Comparison of ENCODE assay signal across 12 cellular contexts in the genomic region with DNA sequence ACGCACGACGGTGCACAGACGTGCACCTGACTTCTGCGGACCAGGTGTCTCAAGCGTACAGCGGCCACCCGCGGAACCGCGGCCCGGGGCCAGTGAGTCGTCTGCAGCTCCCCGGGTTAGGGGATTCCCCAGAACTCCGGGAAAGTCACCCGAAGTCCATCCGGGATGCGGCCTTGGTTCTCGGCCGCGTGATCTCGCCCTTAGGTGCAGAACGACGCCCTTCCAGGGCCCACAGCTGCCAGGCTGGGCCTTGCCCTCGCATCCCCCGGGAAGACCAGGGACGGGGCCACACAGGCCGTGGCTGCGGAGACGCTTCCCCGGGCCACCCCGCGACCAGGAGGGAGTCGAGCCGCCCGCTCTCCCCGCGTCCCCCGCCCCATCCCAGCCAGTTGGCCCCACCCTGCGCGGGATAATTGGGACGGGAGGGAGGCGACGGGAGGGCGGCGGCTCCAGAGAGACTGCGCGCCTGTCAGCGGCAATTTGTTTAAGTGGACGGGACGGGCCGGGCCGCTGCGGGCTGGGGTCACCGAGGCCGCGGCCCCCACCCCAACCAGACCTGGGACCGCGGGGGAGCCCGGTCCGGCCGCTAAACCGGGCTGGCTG. TPM values are rescaled to one million over a fixed set of nuclear protein-coding genes. Genes with fewer than 3 reads are reported as not detected.
A peak's percentile ranks its signal among the peaks of the same experiment; 100 is the strongest.
DNase-seq lines count a peak whose midpoint lies in the region; ATAC-seq and TF ChIP-seq lines count a peak whose summit lies in the region.
"Had no signal": no experiment of that assay in that cellular context is flagged by ENCODE, and none has a peak within 500 bp of the region (broad histone marks: within the 10 kb centered on the region; RNA-seq: fewer than 3 reads in every experiment).

No MANE protein-coding gene starts in this region.

- peak overlapping the region; percentile 98; the same call in 1 of the 2 replicates for H3K18ac ChIP-seq in IMR-90 (ENCODE audit: low read depth, low read length)
- peak overlapping the region; percentile 93 to 99 for H3K18ac ChIP-seq in mesenchymal stem cell (ENCODE audit: low read depth in 1 of 2, low read length in 2 of 2)

- dilution Hi-C loops in IMR-90 (cut with HindIII; ENCODE audit: low sequenced_read_pairs, unreplicated experiment): no loop called here

- H2BK5ac ChIP-seq in IMR-90 (ENCODE audit: low read depth, low read length, poor library complexity, severe bottlenecking): peak overlapping the region; percentile 96
- H2BK5ac ChIP-seq in mesenchymal stem cell (ENCODE audit: low read depth, low read length, poor library complexity, severe bottlenecking): no peak overlapping the region

- H3K9me3 ChIP-seq in IMR-90 (ENCODE audit: control insufficient read depth, insufficient read depth, low read length) (no peaks in the 10 kb centered on the region), mesenchymal stem cell (ENCODE audit: control insufficient read depth, low read length) (no peaks in the 10 kb centered on the region), subcutaneous abdominal adipose tissue (ENCODE audit: control insufficient read depth in 5 of 5, low read length in 5 of 5) (no peaks in the 10 kb centered on the region)

- H3K4ac ChIP-seq in IMR-90 (ENCODE audit: low read depth, low read length) (peak overlapping the region; percentile 100), mesenchymal stem cell (ENCODE audit: low read depth in 1 of 2, low read length in 2 of 2) (peak overlapping the region; percentile 73 to 95)

- WGBS in IMR-90 (ENCODE audit: extremely low coverage in 2 of 2, insufficient read length in 1 of 2), 2 experiments: 7% methylated on average over 25 of the region's 63 CpGs; no CpG with 5 or more reads in 1 of the 2 experiments
- 15% methylated on average over 55 of the region's 63 CpGs for WGBS in mesenchymal stem cell

- H3K23ac ChIP-seq in IMR-90 (ENCODE audit: low read depth, low read length): peak overlapping the region; percentile 99
- H3K23ac ChIP-seq in mesenchymal stem cell (ENCODE audit: low read length in 2 of 2): peak overlapping the region in 1 of 2 experiments; percentile 84

- H3K9ac ChIP-seq in IMR-90 (ENCODE audit: low read depth, low read length) (peak overlapping the region; percentile 96), mesenchymal stem cell (ENCODE audit: low read length) (peak overlapping the region; percentile 73), subcutaneous abdominal adipose tissue (ENCODE audit: low read length in 5 of 5) (peak overlapping the region in 2 of 5 donors; percentile 30 to 41)

- H3K9me1 ChIP-seq in IMR-90 (ENCODE audit: insufficient read depth, low read length): peaks cover 24% of the 10 kb centered on the region

- peak overlapping the region; percentile 96 for H2BK120ac ChIP-seq in IMR-90 (ENCODE audit: low read depth, low read length)
- H2BK120ac ChIP-seq in mesenchymal stem cell (ENCODE audit: low read depth, low read length): no peak overlapping the region

- H2BK12ac ChIP-seq in mesenchymal stem cell (ENCODE audit: low read length in 2 of 2): peak overlapping the region; percentile 75 to 98

- H2AFZ ChIP-seq in IMR-90 (replicated peaks; ENCODE audit: low read length, poor library complexity) (peak overlapping the region; percentile 86), mesenchymal stem cell (ENCODE audit: low read depth, low read length) (no peak overlapping the region)

- in situ Hi-C loops in IMR-90 (cut with MboI; ENCODE audit: low sequenced_read_pairs) (no loop called here), GM13977 (cut with MboI; ENCODE audit: low pct_unique_long_range_greater_than_20kb, low sequenced_read_pairs, unreplicated experiment) (loop anchor here (10.0 kb wide), 2 partner anchors 59 to 671 kb away; a partner anchor contains a TSS)

- H3K56ac ChIP-seq in IMR-90 (ENCODE audit: extremely low read depth, insufficient read depth, low read length): no peak overlapping the region

- H3K14ac ChIP-seq in IMR-90 (replicated peaks; ENCODE audit: low read depth, low read length): peak overlapping the region; percentile 99
- peak overlapping the region in 1 of 2 experiments; percentile 84 for H3K14ac ChIP-seq in mesenchymal stem cell (ENCODE audit: low read length in 2 of 2)

- H4K20me1 ChIP-seq in IMR-90 (ENCODE audit: insufficient read depth, low read length): peaks cover 17% of the 10 kb centered on the region

- no peaks in the 10 kb centered on the region for H3K27me3 ChIP-seq in IMR-90 (ENCODE audit: control insufficient read depth, insufficient read depth, low read length)
- peaks cover 0 to 57% of the 10 kb centered on the region in 2 experiments for H3K27me3 ChIP-seq in mesenchymal stem cell (ENCODE audit: control insufficient read depth in 1 of 2, insufficient read depth in 1 of 2, low read length in 2 of 2)
- peaks cover 7 to 22% (median 18%) of the 10 kb centered on the region in 5 donors for H3K27me3 ChIP-seq in subcutaneous abdominal adipose tissue (ENCODE audit: control insufficient read depth in 5 of 5, insufficient read depth in 4 of 5, low read length in 5 of 5)

- H3K27ac ChIP-seq in IMR-90 (ENCODE audit: insufficient read depth, low read length) (peak overlapping the region; percentile 99), mesenchymal stem cell (ENCODE audit: low read length, poor library complexity, severe bottlenecking) (no peak overlapping the region), subcutaneous abdominal adipose tissue (ENCODE audit: low read depth, low read length) (no peak overlapping the region)

- POLR2A ChIA-PET in IMR-90 (lab: Charles Lee; ENCODE audit: unreplicated experiment): no interaction called here

- no TSS peak for BruUV-seq in IMR-90 (replicated peaks; lab: Mats Ljungman, UMichigan)

- peak overlapping the region; percentile 99 for H2AK9ac ChIP-seq in IMR-90 (replicated peaks; ENCODE audit: low read depth, low read length, poor library complexity)

- H4K8ac ChIP-seq in IMR-90 (ENCODE audit: low read depth in 2 of 2, low read length in 2 of 2) (peak overlapping the region; percentile 82 to 97), mesenchymal stem cell (ENCODE audit: low read length) (peak overlapping the region; percentile 46)

- H4K91ac ChIP-seq in IMR-90 (ENCODE audit: insufficient read depth, low read depth, low read length) (peak overlapping the region; percentile 100), mesenchymal stem cell (ENCODE audit: low read length) (peak overlapping the region; percentile 87)

- peaks cover 6 to 49% of the 10 kb centered on the region in 2 experiments; a peak in 3 of 4 replicates for H3K79me1 ChIP-seq in IMR-90 (ENCODE audit: low read depth in 1 of 2, low read length in 2 of 2)
- no peaks in the 10 kb centered on the region for H3K79me1 ChIP-seq in mesenchymal stem cell (replicated peaks; ENCODE audit: low read length, poor library complexity, severe bottlenecking)

- no peak for ATAC-seq in IMR-90 (ENCODE audit: low read depth)

- intact Hi-C loops in IMR-90 (cut with micrococcal nuclease): loop anchor here (5.0 to 10.0 kb wide), 5 partner anchors 144 to 491 kb away; no protein-coding TSS in a partner anchor

- H3K36me3 ChIP-seq in IMR-90 (ENCODE audit: control insufficient read depth, insufficient read depth, low read length) (peaks cover 9% of the 10 kb centered on the region; the same call in 1 of the 2 replicates), mesenchymal stem cell (ENCODE audit: control insufficient read depth in 1 of 2, insufficient read depth in 2 of 2, low read depth in 1 of 2, low read length in 2 of 2) (no peaks in the 10 kb centered on the region), subcutaneous abdominal adipose tissue (ENCODE audit: control insufficient read depth in 5 of 5, insufficient read depth in 5 of 5, low read length in 5 of 5) (peaks cover 0 to 4% (median 3%) of the 10 kb centered on the region in 5 donors)

- H2BK20ac ChIP-seq in IMR-90 (ENCODE audit: low read depth, low read length): peak overlapping the region; percentile 90; the same call in 1 of the 2 replicates

- peak overlapping the region; percentile 100 for H4K5ac ChIP-seq in IMR-90 (ENCODE audit: low read depth, low read length)

- peak; percentile 52 for DNase-seq in IMR-90
- DNase-seq in ecto neural progenitor cell (ENCODE audit: low spot score): peak; percentile 68
- DNase-seq in mesenchymal stem cell: peak; percentile 48
- DNase-seq in NCI-H1092 (lab: John Stamatoyannopoulos, UW): no peak
- DNase-seq in SHP77 (lab: John Stamatoyannopoulos, UW): no peak
- no peak for DNase-seq in GM13977 (ENCODE audit: low spot score)
- no peak for DNase-seq in NCI-H1417 (lab: John Stamatoyannopoulos, UW)
- DNase-seq: activated CD8-positive, alpha-beta memory T cell treated with anti-CD3 and anti-CD28 coated beads, Interleukin-2, amount 50 U/mL, for 48 hours; NCI-H1092 treated with DMSO at 0.1 percent for 48 hours; NK-92 treated with Interleukin-12 subunit alpha and Interleukin-12 subunit beta, amount 100 ng/mL, for 24 hours had no signal

- H3K4me1 ChIP-seq in IMR-90 (ENCODE audit: control insufficient read depth, insufficient read depth, low read length) (peaks cover 26% of the 10 kb centered on the region), mesenchymal stem cell (ENCODE audit: control insufficient read depth, insufficient read depth, low read depth, low read length) (peaks cover 41% of the 10 kb centered on the region), subcutaneous abdominal adipose tissue (ENCODE audit: control insufficient read depth in 5 of 5, insufficient read depth in 5 of 5, low read length in 5 of 5) (peaks cover 0 to 41% (median 33%) of the 10 kb centered on the region in 5 donors)

- TF ChIP-seq POLR2A in IMR-90 (IDR thresholded peaks at IDR 0.05; ENCODE audit: low read depth, low read length): no peak

- peak overlapping the region; percentile 58 for H3K4me3 ChIP-seq in IMR-90 (ENCODE audit: insufficient read depth, low read depth, low read length)
- peak overlapping the region in 1 of 2 experiments; percentile 70 for H3K4me3 ChIP-seq in mesenchymal stem cell (ENCODE audit: insufficient read depth in 1 of 2, low read depth in 1 of 2, low read length in 2 of 2)
- H3K4me3 ChIP-seq in subcutaneous abdominal adipose tissue (ENCODE audit: low read depth in 1 of 5, low read length in 5 of 5): peak overlapping the region in 3 of 5 donors; percentile 22 to 73 (median 48)

- H2AK5ac ChIP-seq in IMR-90 (ENCODE audit: low read depth, low read length) (peak overlapping the region; percentile 97), mesenchymal stem cell (ENCODE audit: low read length, severe bottlenecking) (no peak overlapping the region)

- TF ChIP-seq RAD21 in IMR-90 (IDR thresholded peaks at IDR 0.05; ENCODE audit: low read length): no peak

- H3K4me2 ChIP-seq in IMR-90 (ENCODE audit: low read depth, low read length): peak overlapping the region; percentile 97
- H3K4me2 ChIP-seq in mesenchymal stem cell (ENCODE audit: low read length, poor library complexity, severe bottlenecking): no peak overlapping the region

- CTCF ChIA-PET in IMR-90 (lab: Yijun Ruan, JAX): interaction anchor here (1.0 kb wide), 1 partner anchor 61 kb away, joined by 3 read pairs; no protein-coding TSS in a partner anchor

- peak overlapping the region; percentile 19; the same call in 1 of the 3 replicates for H2BK15ac ChIP-seq in IMR-90 (ENCODE audit: low read depth, low read length)
- peak overlapping the region; percentile 50 for H2BK15ac ChIP-seq in mesenchymal stem cell (ENCODE audit: low read depth, poor library complexity, severe bottlenecking)

- no peak for TF ChIP-seq CTCF in IMR-90 (conservative IDR thresholded peaks at IDR 0.05; ENCODE audit: low read depth, low read length)
- TF ChIP-seq CTCF in GM13977 (IDR thresholded peaks at IDR 0.05; ENCODE audit: extremely low read depth, insufficient read depth, missing control alignments): no peak

RNA-seq across cellular contexts. Expression of a gene that starts 3.6 kb away (rescaled TPM):
- 20.1 and 23.6 TPM in 2 replicates for total RNA-seq in IMR-90 (2012; rRNA removed)
- 64.1 and 69.2 TPM in 2 replicates for polyA plus RNA-seq in IMR-90 (2012; rRNA removed)
- 41.5 and 81.3 TPM in 2 replicates for polyA plus RNA-seq in IMR-90 (2012; cell fraction: cytosol; rRNA removed)
- 159 and 319 TPM in 2 replicates for polyA plus RNA-seq in IMR-90 (2012; cell fraction: nucleus; rRNA removed; ENCODE audit: low replicate concordance)
- polyA plus RNA-seq in mesenchymal stem cell (2013, experiment 1 of 2): 118 TPM
- polyA plus RNA-seq in mesenchymal stem cell (2013, experiment 2 of 2): 123 TPM

RNA-seq across cellular contexts. Expression of a gene that starts 56.1 kb away (rescaled TPM):
- 0.28 TPM in 1 of 2 replicates, not detected in the other for total RNA-seq in IMR-90 (2012; rRNA removed)
- 0.05 TPM in 1 of 2 replicates, not detected in the other for polyA plus RNA-seq in IMR-90 (2012; rRNA removed)
- polyA plus RNA-seq in IMR-90 (2012; cell fraction: cytosol; rRNA removed): 0.04 TPM in 1 of 2 replicates, not detected in the other
- 0.12 and 0.23 TPM in 2 replicates for polyA plus RNA-seq in IMR-90 (2012; cell fraction: nucleus; rRNA removed; ENCODE audit: low replicate concordance)
- not detected for polyA plus RNA-seq in mesenchymal stem cell (2013, experiment 1 of 2)
- not detected for polyA plus RNA-seq in mesenchymal stem cell (2013, experiment 2 of 2)
- total RNA-seq: liver had no signal
- polyA plus RNA-seq: liver had no signal

Comparison
In these comparisons a context has a peak if more than half of its experiments do, and no peak if none do; other contexts are left out.
1. DNase-seq: peak in IMR-90 (single experiment), ecto neural progenitor cell (single experiment) and mesenchymal stem cell (single experiment); none in NCI-H1092 (single experiment), SHP77 (0 of 2), GM13977 (single experiment) and NCI-H1417 (0 of 3).